In the genomic region with DNA sequence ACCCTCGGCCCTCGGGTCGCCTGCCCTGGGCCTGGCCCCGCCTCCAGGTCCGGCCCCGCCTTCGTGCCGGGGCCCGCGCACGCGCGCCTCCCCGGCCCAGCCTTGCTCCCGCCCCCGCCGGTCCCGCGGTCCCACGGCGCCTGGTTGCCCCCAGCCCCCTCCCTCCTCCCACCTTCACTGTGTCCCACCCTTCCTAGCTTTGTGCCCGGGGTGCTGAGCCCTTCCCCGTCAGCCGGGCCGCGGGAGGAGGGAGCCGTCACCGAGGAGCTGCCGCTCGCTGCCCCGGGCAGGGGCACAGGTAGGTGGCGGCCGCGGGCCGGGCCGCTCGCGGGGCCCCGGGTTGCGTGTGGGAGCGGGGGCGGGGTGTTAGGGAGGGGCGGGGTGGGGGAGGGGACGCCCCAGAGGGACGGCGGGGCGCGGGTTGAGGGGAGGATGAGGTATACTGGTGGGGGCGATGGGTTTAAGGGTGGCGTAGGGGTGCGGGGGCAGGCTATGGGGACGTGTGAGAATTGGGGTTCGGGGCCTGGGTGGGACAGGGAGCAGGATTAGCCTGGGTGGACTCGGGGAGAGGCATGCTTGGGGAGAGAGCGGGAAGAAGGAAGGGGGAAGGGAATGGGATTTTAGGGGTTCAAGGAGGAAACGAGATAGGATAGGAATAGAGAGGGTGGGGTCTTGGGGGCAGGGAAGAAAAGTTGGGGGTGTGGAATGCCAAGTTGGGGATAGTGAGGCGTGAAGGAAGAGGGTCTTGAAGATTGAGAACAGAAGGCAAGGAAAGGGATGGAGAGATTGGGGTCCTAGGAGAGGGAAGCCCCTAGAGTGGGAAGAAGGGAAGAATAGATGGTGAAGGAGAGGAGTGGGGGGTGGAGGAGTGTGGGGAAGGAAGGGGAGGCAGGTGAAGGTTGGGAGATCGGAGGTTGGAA, we compare ENCODE assay signal across 8 cellular contexts. TPM values are rescaled to one million over a fixed set of nuclear protein-coding genes. Genes with fewer than 3 reads are reported as not detected.
A peak's percentile ranks its signal among the peaks of the same experiment; 100 is the strongest.
DNase-seq lines count a peak whose midpoint lies in the region; ATAC-seq and TF ChIP-seq lines count a peak whose summit lies in the region.

A gene with protein sequence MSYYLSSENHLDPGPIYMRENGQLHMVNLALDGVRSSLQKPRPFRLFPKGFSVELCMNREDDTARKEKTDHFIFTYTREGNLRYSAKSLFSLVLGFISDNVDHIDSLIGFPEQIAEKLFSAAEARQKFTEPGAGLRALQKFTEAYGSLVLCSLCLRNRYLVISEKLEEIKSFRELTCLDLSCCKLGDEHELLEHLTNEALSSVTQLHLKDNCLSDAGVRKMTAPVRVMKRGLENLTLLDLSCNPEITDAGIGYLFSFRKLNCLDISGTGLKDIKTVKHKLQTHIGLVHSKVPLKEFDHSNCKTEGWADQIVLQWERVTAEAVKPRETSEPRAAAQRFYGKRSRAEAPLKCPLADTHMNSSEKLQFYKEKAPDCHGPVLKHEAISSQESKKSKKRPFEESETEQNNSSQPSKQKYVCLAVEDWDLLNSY (plus strand): TSS at position 99 of the 920 bp plus-strand sequence. CDS start 5,650 bp downstream, outside the sequence.

- in situ Hi-C loops in Panc1 (cut with HindIII; ENCODE audit: low pct_unique_long_range_greater_than_20kb, low sequenced_read_pairs) (no loop called here), ACHN (cut with HindIII; ENCODE audit: low pct_ligation_motif_present, low pct_unique_long_range_greater_than_20kb, low sequenced_read_pairs) (no loop called here)

- peaks cover 27 to 63% (median 46%) of the 10 kb centered on the region in 4 donors for H3K4me1 Mint-ChIP-seq in CD4-positive, alpha-beta memory T cell
- peaks cover 54% of the 10 kb centered on the region for H3K4me1 Mint-ChIP-seq in mesothelial cell of epicardium

- no TSS peak for BruUV-seq in Panc1 (replicated peaks; lab: Mats Ljungman, UMichigan)

- CTCF ChIA-PET in CD4-positive, alpha-beta memory T cell (lab: Charles Lee; ENCODE audit: partially characterized antibody) = interaction anchor here (1.0 to 5.7 kb wide), 15 partner anchors 10 to 863 kb away, joined by 3 to 82 read pairs (median 6); a partner anchor contains a TSS
- CTCF ChIA-PET in Panc1 (lab: Charles Lee) = interaction anchor here (0.6 to 1.7 kb wide), 4 partner anchors 67 to 191 kb away, joined by 4 to 10 read pairs (median 8); no protein-coding TSS in a partner anchor

- intact Hi-C loops in CD4-positive, alpha-beta memory T cell (cut with micrococcal nuclease) = loop anchor here (1.0 to 10.0 kb wide), 4 partner anchors 57 to 818 kb away; a partner anchor contains a TSS
- intact Hi-C loops in Panc1 (cut with micrococcal nuclease; ENCODE audit: unreplicated experiment) = loop anchor here (5.0 kb wide), 1 partner anchor 84 kb away; no protein-coding TSS in a partner anchor
- intact Hi-C loops in dorsolateral prefrontal cortex (cut with DNase I) = loop anchor here (2.0 to 5.0 kb wide), 7 partner anchors 59 to 821 kb away; a partner anchor contains a TSS
- intact Hi-C loops in uterus (cut with DNase I; ENCODE audit: low total_unique reads) = no loop called here

- no peaks in the 10 kb centered on the region for H3K36me3 ChIP-seq in CD4-positive, alpha-beta memory T cell (ENCODE audit: insufficient read depth, low read length)
- H3K36me3 ChIP-seq in Panc1 (ENCODE audit: control insufficient read depth, insufficient read depth, low read length) (peaks cover 4% of the 10 kb centered on the region), uterus (no peaks in the 10 kb centered on the region)

- POLR2A ChIA-PET in CD4-positive, alpha-beta memory T cell (lab: Charles Lee; ENCODE audit: partially characterized antibody) = interaction anchor here (0.8 to 2.3 kb wide), 19 partner anchors 7 to 855 kb away, joined by 3 to 25 read pairs (median 6); a partner anchor contains a TSS
- POLR2A ChIA-PET in Panc1 (lab: Charles Lee) = interaction anchor here (0.6 to 0.7 kb wide), 2 partner anchors 81 to 211 kb away, joined by 4 to 6 read pairs; no protein-coding TSS in a partner anchor

- peak within 1 kb of the TSS; percentile 63 to 87 for H3K4me3 ChIP-seq in CD4-positive, alpha-beta memory T cell (ENCODE audit: low read length in 2 of 2)
- H3K4me3 ChIP-seq in Panc1 (ENCODE audit: low read depth in 2 of 2, low read length in 2 of 2) (peak within 1 kb of the TSS; percentile 74 to 78), dorsolateral prefrontal cortex (peak within 1 kb of the TSS; percentile 69 to 99 (median 92)), uterus (peak within 1 kb of the TSS; percentile 86 to 98)

- H3K4me3 Mint-ChIP-seq in CD4-positive, alpha-beta memory T cell = peak within 1 kb of the TSS; percentile 93 to 99 (median 96)
- H3K4me3 Mint-ChIP-seq in mesothelial cell of epicardium = peak within 1 kb of the TSS; percentile 93

- H3K27me3 Mint-ChIP-seq in CD4-positive, alpha-beta memory T cell = no peaks in the 10 kb centered on the region
- H3K27me3 Mint-ChIP-seq in mesothelial cell of epicardium (ENCODE audit: low read depth) = no peaks in the 10 kb centered on the region

- peaks cover 0 to 7% of the 10 kb centered on the region in 2 donors for H3K36me3 Mint-ChIP-seq in CD4-positive, alpha-beta memory T cell
- peaks cover 2% of the 10 kb centered on the region for H3K36me3 Mint-ChIP-seq in mesothelial cell of epicardium

- H3K27me3 ChIP-seq in CD4-positive, alpha-beta memory T cell (ENCODE audit: insufficient read depth, low read length) = no peaks in the 10 kb centered on the region
- H3K27me3 ChIP-seq in Panc1 (ENCODE audit: control insufficient read depth, insufficient read depth, low read length) (no peaks in the 10 kb centered on the region), dorsolateral prefrontal cortex (no peaks in the 10 kb centered on the region), uterus (no peaks in the 10 kb centered on the region)

- no peaks in the 10 kb centered on the region for H3K9me3 Mint-ChIP-seq in CD4-positive, alpha-beta memory T cell
- H3K9me3 Mint-ChIP-seq in mesothelial cell of epicardium = no peaks in the 10 kb centered on the region

- peak in 1 of 5 donors; percentile 5 for DNase-seq in CD4-positive, alpha-beta memory T cell
- DNase-seq in Panc1 (ENCODE audit: low read depth, low spot score) = no peak
- DNase-seq in dorsolateral prefrontal cortex = no peak
- DNase-seq in mesothelial cell of epicardium (ENCODE audit: low spot score in 2 of 2, unreplicated experiment in 2 of 2) = no peak
- no peak for DNase-seq in uterus
- DNase-seq in ACHN = no peak

- H3K9me3 ChIP-seq in CD4-positive, alpha-beta memory T cell (ENCODE audit: control insufficient read depth in 1 of 2, low read length in 2 of 2) = no peaks in the 10 kb centered on the region
- H3K9me3 ChIP-seq in Panc1 (ENCODE audit: control insufficient read depth, insufficient read depth, low read depth, low read length) (no peaks in the 10 kb centered on the region), uterus (no peaks in the 10 kb centered on the region)

- peak; percentile 66 for TF ChIP-seq CTCF in Panc1 (IDR thresholded peaks at IDR 0.05)
- TF ChIP-seq CTCF in dorsolateral prefrontal cortex (IDR thresholded peaks at IDR 0.05 in 54 of 56, conservative IDR thresholded peaks at IDR 0.05 in 2 of 56; ENCODE audit: low read depth in 1 of 56, partially characterized antibody in 56 of 56) = peak in 4 of 56 donors; percentile 1 to 12 (median 9)
- no peak for TF ChIP-seq CTCF in mesothelial cell of epicardium (IDR thresholded peaks at IDR 0.05; ENCODE audit: unreplicated experiment)
- peak; percentile 16 to 54 (median 24) for TF ChIP-seq CTCF in uterus (IDR thresholded peaks at IDR 0.05)

- H3K4me1 ChIP-seq in CD4-positive, alpha-beta memory T cell (ENCODE audit: insufficient read depth, low read length) = peaks cover 44% of the 10 kb centered on the region
- H3K4me1 ChIP-seq in Panc1 (ENCODE audit: control insufficient read depth, insufficient read depth, low read length) (peaks cover 26% of the 10 kb centered on the region), uterus (peaks cover 3 to 11% of the 10 kb centered on the region in 2 donors)

- peak in 1 of 2 donors; percentile 50 for TF ChIP-seq POLR2A in uterus (IDR thresholded peaks at IDR 0.05)

- ATAC-seq in GM18858 (IDR thresholded peaks at IDR 0.05; ENCODE audit: unreplicated experiment) (peak; percentile 39), HG02981 (IDR thresholded peaks at IDR 0.05; ENCODE audit: unreplicated experiment) (peak; percentile 62), Panc1 (peak; percentile 90)

- peak within 1 kb of the TSS; percentile 85 to 98 (median 95) for H3K27ac Mint-ChIP-seq in CD4-positive, alpha-beta memory T cell
- H3K27ac Mint-ChIP-seq in mesothelial cell of epicardium = peak within 1 kb of the TSS; percentile 96

- peak within 1 kb of the TSS; percentile 82 for H3K27ac ChIP-seq in CD4-positive, alpha-beta memory T cell (ENCODE audit: low read depth, low read length)
- H3K27ac ChIP-seq in Panc1 (ENCODE audit: low read length) (peak within 1 kb of the TSS; percentile 85), dorsolateral prefrontal cortex (peak within 1 kb of the TSS in 58 of 59 donors; percentile 41 to 97 (median 89)), uterus (peak within 1 kb of the TSS; percentile 92 to 93)

RNA-seq across cellular contexts. Expression of the gene that starts here (rescaled TPM):
- total RNA-seq in CD4-positive, alpha-beta memory T cell = 1 to 10 TPM; 7.3 to 8.7 TPM
- polyA plus RNA-seq in CD4-positive, alpha-beta memory T cell = 1 to 10 TPM; 4.7 to 8.4 TPM
- total RNA-seq in Panc1 (2021; ENCODE audit: unreplicated experiment) (41.0 TPM), dorsolateral prefrontal cortex (10 to 100 TPM in 109 of 120 experiments, 1 to 10 TPM in 11; 8.7 to 16.5 (median 12.4) TPM), mesothelial cell of epicardium (42.1 to 43.4 TPM (median 43.2 TPM) in 3 replicates), uterus (10 to 100 TPM in 3 of 4 donors, under 1 TPM in 1; 0.51 to 30.7 (median 25.1) TPM)
- polyA plus RNA-seq in Panc1 (2012; ENCODE audit: insufficient read length) = 41.3 TPM

Comparison
In these comparisons a context has a peak if more than half of its experiments do, and no peak if none do; other contexts are left out.
1. ATAC-seq: peak in every context shown above with its lines; median percentile 90 in Panc1; 62 in HG02981; 39 in GM18858.